ENCODE assay signal across 12 cellular contexts in genomic region chr10:91690412-91690811, GRCh38. TPM values are rescaled to one million over a fixed set of nuclear protein-coding genes. Genes with fewer than 3 reads are reported as not detected.
"Had no signal": no experiment of that assay in that cellular context is flagged by ENCODE, and none has a peak within 500 bp of the region (broad histone marks: within the 10 kb centered on the region; RNA-seq: fewer than 3 reads in every experiment).

No MANE protein-coding gene starts in this region.

- H3K4me3 ChIP-seq: mucosa of descending colon, tibial nerve had no signal

- H3K27ac ChIP-seq: tibial nerve had no signal

- H3K36me3 Mint-ChIP-seq: activated naive CD4-positive, alpha-beta T cell treated with anti-CD3 and anti-CD28 coated beads, Interleukin-2, amount 10 ng/mL, durations not matched to agents 7 days and 5 days; natural killer cell treated with Interleukin-12 subunit alpha and Interleukin-12 subunit beta and Interleukin-15 and Interleukin-18, amount 100 ng/mL, for 72 hours had no signal

- H3K27ac Mint-ChIP-seq: activated naive CD4-positive, alpha-beta T cell treated with anti-CD3 and anti-CD28 coated beads, Interleukin-2, amount 10 ng/mL, durations not matched to agents 7 days and 5 days; activated T-helper 2 cell treated with anti-CD3 and anti-CD28 coated beads, Interferon-gamma antibody, Interleukin-2, Interleukin-4, amounts not matched to agents 10 μg/mL and 5 μg/mL and 100 μg/mL, durations not matched to agents 14 hours and 24 hours and 36 hours; natural killer cell treated with Interleukin-12 subunit alpha and Interleukin-12 subunit beta and Interleukin-15 and Interleukin-18, amount 100 ng/mL, for 72 hours had no signal

- H3K9me3 ChIP-seq: mucosa of descending colon, tibial nerve had no signal

- H3K4me3 Mint-ChIP-seq: activated naive CD4-positive, alpha-beta T cell treated with anti-CD3 and anti-CD28 coated beads, Interleukin-2, amount 10 ng/mL, durations not matched to agents 7 days and 5 days; natural killer cell treated with Interleukin-12 subunit alpha and Interleukin-12 subunit beta and Interleukin-15 and Interleukin-18, amount 100 ng/mL, for 72 hours; stimulated activated naive CD8-positive, alpha-beta T cell treated with anti-CD3 and anti-CD28 coated beads, Interleukin-15, amount 100 ng/mL, for 72 hours had no signal

- H3K9me3 Mint-ChIP-seq: activated naive CD4-positive, alpha-beta T cell treated with anti-CD3 and anti-CD28 coated beads, Interleukin-2, amount 10 ng/mL, durations not matched to agents 7 days and 5 days; activated T-helper 2 cell treated with anti-CD3 and anti-CD28 coated beads, Interferon-gamma antibody, Interleukin-2, Interleukin-4, amounts not matched to agents 10 μg/mL and 5 μg/mL and 100 μg/mL, durations not matched to agents 14 hours and 24 hours and 36 hours; natural killer cell treated with Interleukin-12 subunit alpha and Interleukin-12 subunit beta and Interleukin-15 and Interleukin-18, amount 100 ng/mL, for 72 hours; stimulated activated naive CD8-positive, alpha-beta T cell treated with anti-CD3 and anti-CD28 coated beads, Interleukin-15, amount 100 ng/mL, for 72 hours had no signal

- H3K27me3 ChIP-seq: tibial nerve had no signal

- H3K36me3 ChIP-seq: tibial nerve had no signal

- DNase-seq: activated CD4-positive, alpha-beta T cell treated with anti-CD3 and anti-CD28 coated beads, Interleukin-2, amount 50 U/mL, for 1 hour; activated CD4-positive, CD25-positive, alpha-beta regulatory T cell; activated naive CD4-positive, alpha-beta T cell treated with anti-CD3 and anti-CD28 coated beads, Interleukin-2, amount 10 ng/mL, durations not matched to agents 7 days and 5 days; dermis blood vessel endothelial cell; left cardiac atrium; mucosa of descending colon; stimulated activated CD4-positive, alpha-beta T cell treated with anti-CD3 and anti-CD28 coated beads, Interleukin-15, amount 100 ng/mL, for 24 hours; stimulated activated CD4-positive, alpha-beta T cell treated with anti-CD3 and anti-CD28 coated beads, Interleukin-4, amount 100 ng/mL, for 24 hours had no signal

- H3K27me3 Mint-ChIP-seq: activated naive CD4-positive, alpha-beta T cell treated with anti-CD3 and anti-CD28 coated beads, Interleukin-2, amount 10 ng/mL, durations not matched to agents 7 days and 5 days had no signal

RNA-seq across cellular contexts. Expression of gene PPP1R3C, which starts 57.5 kb away (rescaled TPM):
- total RNA-seq: natural killer cell treated with Interleukin-12 subunit alpha and Interleukin-12 subunit beta and Interleukin-15 and Interleukin-18, amount 100 ng/mL, for 72 hours had no signal
